ENCODE assay signal across 21 cellular contexts in genomic region chr1:241186716-241187115, GRCh38.
"Had no signal": no experiment of that assay in that cellular context is flagged by ENCODE, and none has a peak within 500 bp of the region (broad histone marks: within the 10 kb centered on the region; RNA-seq: fewer than 3 reads in every experiment).

No MANE protein-coding gene starts in this region.

- H3K9me3 ChIP-seq: SJSA1, SK-N-SH had no signal

- H3K36me3 ChIP-seq: SJSA1 had no signal

- H3K27me3 ChIP-seq: SJSA1 had no signal

- H3K4me3 ChIP-seq: SJSA1 had no signal

- H3K4me1 ChIP-seq: SJSA1 had no signal

- H3K27ac ChIP-seq: SJSA1 had no signal

- DNase-seq: KBM-7, MM.1S, NCI-H1092 treated with DMSO at 0.1 percent for 48 hours, NCI-H1436, NCI-H187, NCI-H2029, NCI-H2081 treated with DMSO at 0.1 percent for 48 hours, NCI-H2171, NCI-H226, NCI-H446, NCI-H510A, NCI-H524 treated with DMSO at 0.1 percent for 48 hours, NCI-H69, NCI-H774, OCI-M1, Right ventricle myocardium superior, RPMI8226, SIG-M5, SK-N-SH, SW 1271 had no signal
